ENCODE assay signal across 19 cellular contexts in the genomic region with DNA sequence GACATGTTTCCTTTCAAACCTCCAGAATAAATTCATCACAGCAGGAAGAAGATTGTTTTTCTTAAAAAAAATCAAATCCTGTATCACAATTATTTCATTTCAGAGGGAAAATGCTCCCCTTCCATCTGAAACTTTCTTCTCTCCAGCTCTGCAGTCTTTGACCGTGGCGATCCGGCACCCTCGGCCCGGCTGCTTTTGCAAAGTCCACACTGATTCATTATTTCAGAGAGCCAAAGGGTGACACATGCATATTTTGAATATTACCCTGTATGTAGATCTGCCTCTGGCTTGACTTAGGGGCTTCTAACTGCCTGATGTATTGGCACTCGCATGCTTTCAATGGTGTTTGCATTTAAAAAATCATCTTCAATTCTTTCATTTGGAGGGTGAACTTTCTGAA.
DNase-seq lines count a peak whose midpoint lies in the region; ATAC-seq and TF ChIP-seq lines count a peak whose summit lies in the region.
"Had no signal": no experiment of that assay in that cellular context is flagged by ENCODE, and none has a peak within 500 bp of the region (broad histone marks: within the 10 kb centered on the region; RNA-seq: fewer than 3 reads in every experiment).

No MANE protein-coding gene starts in this region.

- POLR2A ChIA-PET in PC-3 (lab: Charles Lee; ENCODE audit: unreplicated experiment) = no interaction called here
- POLR2A ChIA-PET in GM10248 (lab: Yijun Ruan, JAX) = no interaction called here
- POLR2A ChIA-PET in CD4-positive, alpha-beta memory T cell (lab: Charles Lee; ENCODE audit: partially characterized antibody) = no interaction called here

- H3K36me3 ChIP-seq in PC-3 (ENCODE audit: low read depth, low read length) = no peaks in the 10 kb centered on the region
- H3K36me3 ChIP-seq in CD4-positive, alpha-beta memory T cell (ENCODE audit: insufficient read depth, low read length) = no peaks in the 10 kb centered on the region
- H3K36me3 ChIP-seq: adrenal gland, tibial nerve had no signal

- peaks cover 28% of the 10 kb centered on the region for H3K4me1 Mint-ChIP-seq in nephron
- H3K4me1 Mint-ChIP-seq in CD4-positive, alpha-beta memory T cell = no peaks in the 10 kb centered on the region

- H3K9ac ChIP-seq in PC-3 (ENCODE audit: low read length) = no peak overlapping the region

- ATAC-seq in PC-3 (peak; percentile 86), HG03521 (IDR thresholded peaks at IDR 0.05; ENCODE audit: unreplicated experiment) (no peak), GM21825 (IDR thresholded peaks at IDR 0.05; ENCODE audit: unreplicated experiment) (no peak)
- ATAC-seq: A549; activated CD8-positive, alpha-beta T cell treated with anti-CD3 and anti-CD28 coated beads, Interleukin-2, amount 10 ng/mL, durations not matched to agents 7 days and 5 days; naive thymus-derived CD8-positive, alpha-beta T cell had no signal

- no peaks in the 10 kb centered on the region for H3K27me3 ChIP-seq in PC-3 (ENCODE audit: low read length)
- H3K27me3 ChIP-seq in CD4-positive, alpha-beta memory T cell (ENCODE audit: insufficient read depth, low read length) = no peaks in the 10 kb centered on the region
- H3K27me3 ChIP-seq: adrenal gland, tibial nerve had no signal

- peak; percentile 65 for DNase-seq in AG08395 (ENCODE audit: low spot score)
- peak; percentile 50 for DNase-seq in PC-3
- peak; percentile 52 for DNase-seq in fibroblast of gingiva (ENCODE audit: low read depth)
- no peak for DNase-seq in GM10248 (ENCODE audit: extremely low spot score)
- DNase-seq in CD4-positive, alpha-beta memory T cell = no peak
- DNase-seq: activated CD8-positive, alpha-beta T cell treated with anti-CD3 and anti-CD28 coated beads, Interleukin-2, amount 10 ng/mL, durations not matched to agents 7 days and 5 days; GF-D8; naive thymus-derived CD8-positive, alpha-beta T cell; NCI-H2171; NCI-H774; stimulated activated CD4-positive, alpha-beta T cell treated with anti-CD3 and anti-CD28 coated beads, Interleukin-2, amount 100 ng/mL, for 24 hours had no signal

- peak overlapping the region; percentile 53 for H3K4me3 ChIP-seq in PC-3 (ENCODE audit: low read length)
- H3K4me3 ChIP-seq in CD4-positive, alpha-beta memory T cell (ENCODE audit: low read length in 2 of 2) = no peak overlapping the region
- H3K4me3 ChIP-seq: A549, adrenal gland, coronary artery, tibial nerve had no signal

- H3K79me2 ChIP-seq in PC-3 (ENCODE audit: low read length) = no peaks in the 10 kb centered on the region

- H3F3A ChIP-seq in PC-3 (ENCODE audit: low read length, unreplicated experiment) = no peaks in the 10 kb centered on the region

- no peak overlapping the region for H3K27ac ChIP-seq in PC-3 (ENCODE audit: low read length)
- no peak overlapping the region for H3K27ac ChIP-seq in CD4-positive, alpha-beta memory T cell (ENCODE audit: low read depth, low read length)
- H3K27ac ChIP-seq: A549, adrenal gland, coronary artery, epithelial cell of prostate, tibial nerve had no signal

- H3K9me3 ChIP-seq in PC-3 (ENCODE audit: low read length) = no peaks in the 10 kb centered on the region
- H3K9me3 ChIP-seq in CD4-positive, alpha-beta memory T cell (ENCODE audit: control insufficient read depth in 1 of 2, low read length in 2 of 2) = no peaks in the 10 kb centered on the region
- H3K9me3 ChIP-seq: A549, adrenal gland, tibial nerve had no signal

- H3K4me3 Mint-ChIP-seq in nephron = no peak overlapping the region
- no peak overlapping the region for H3K4me3 Mint-ChIP-seq in CD4-positive, alpha-beta memory T cell
- H3K4me3 Mint-ChIP-seq: activated CD8-positive, alpha-beta T cell treated with anti-CD3 and anti-CD28 coated beads, Interleukin-2, amount 10 ng/mL, durations not matched to agents 7 days and 5 days; naive thymus-derived CD8-positive, alpha-beta T cell had no signal

- no TSS peak for BruUV-seq in PC-3 (replicated peaks; lab: Mats Ljungman, UMichigan)

- H3K9me2 ChIP-seq in PC-3 (replicated peaks; ENCODE audit: low read length) = no peaks in the 10 kb centered on the region

- H3K27ac Mint-ChIP-seq in nephron = peak overlapping the region; percentile 44 to 75 (median 56)
- peak overlapping the region in 1 of 7 donors; percentile 58 for H3K27ac Mint-ChIP-seq in CD4-positive, alpha-beta memory T cell
- H3K27ac Mint-ChIP-seq: activated CD8-positive, alpha-beta T cell treated with anti-CD3 and anti-CD28 coated beads, Interleukin-2, amount 10 ng/mL, durations not matched to agents 7 days and 5 days had no signal

- TF ChIP-seq CTCF in PC-3 (conservative IDR thresholded peaks at IDR 0.05; ENCODE audit: low read depth, low read length) = no peak
- no peak for TF ChIP-seq CTCF in nephron (IDR thresholded peaks at IDR 0.05; ENCODE audit: unreplicated experiment in 3 of 3)
- no peak for TF ChIP-seq CTCF in GM10248 (IDR thresholded peaks at IDR 0.05; ENCODE audit: control extremely low read depth, extremely low read depth, low read depth, missing control alignments)

- H3K4me2 ChIP-seq in PC-3 (ENCODE audit: low read length) = peak overlapping the region; percentile 85
- H3K4me2 ChIP-seq: A549 had no signal

- CTCF ChIA-PET in PC-3 (lab: Charles Lee) (no interaction called here), GM10248 (lab: Yijun Ruan, JAX) (no interaction called here)
- CTCF ChIA-PET in CD4-positive, alpha-beta memory T cell (lab: Charles Lee; ENCODE audit: partially characterized antibody) = no interaction called here

- peaks cover 27% of the 10 kb centered on the region for H3K27me3 Mint-ChIP-seq in nephron (ENCODE audit: low read depth)
- no peaks in the 10 kb centered on the region for H3K27me3 Mint-ChIP-seq in CD4-positive, alpha-beta memory T cell

- H3K4me1 ChIP-seq in PC-3 (ENCODE audit: insufficient read depth, low read length) = peaks cover 19% of the 10 kb centered on the region; the same call in 1 of the 2 replicates
- no peaks in the 10 kb centered on the region for H3K4me1 ChIP-seq in CD4-positive, alpha-beta memory T cell (ENCODE audit: insufficient read depth, low read length)
- H3K4me1 ChIP-seq: A549, adrenal gland had no signal

- H2AFZ ChIP-seq in PC-3 (ENCODE audit: low read length) = peak overlapping the region; percentile 74

- no peaks in the 10 kb centered on the region for H4K20me1 ChIP-seq in PC-3 (ENCODE audit: low read length)

- intact Hi-C loops in PC-3 (cut with micrococcal nuclease) = no loop called here
- intact Hi-C loops in CD4-positive, alpha-beta memory T cell (cut with micrococcal nuclease) = no loop called here

- H3K9me3 Mint-ChIP-seq in nephron = no peaks in the 10 kb centered on the region
- H3K9me3 Mint-ChIP-seq in CD4-positive, alpha-beta memory T cell = peaks cover 0 to 5% (median 3%) of the 10 kb centered on the region in 8 donors

- H3K36me3 Mint-ChIP-seq in nephron (ENCODE audit: low read depth) = no peaks in the 10 kb centered on the region
- H3K36me3 Mint-ChIP-seq in CD4-positive, alpha-beta memory T cell = no peaks in the 10 kb centered on the region
- H3K36me3 Mint-ChIP-seq: naive thymus-derived CD8-positive, alpha-beta T cell had no signal

Comparison
In these comparisons a context has a peak if more than half of its experiments do, and no peak if none do; other contexts are left out.
1. DNase-seq: peak in AG08395 (single experiment), PC-3 (single experiment) and fibroblast of gingiva (single experiment); none in GM10248 (single experiment) and CD4-positive, alpha-beta memory T cell (0 of 5).